In genomic region chr9:76246680-76247079, GRCh38 we compare ENCODE assay signal across 23 cellular contexts.
A peak's percentile ranks its signal among the peaks of the same experiment; 100 is the strongest.
DNase-seq lines count a peak whose midpoint lies in the region; ATAC-seq, FAIRE-seq and TF ChIP-seq lines count a peak whose summit lies in the region.
"Had no signal": no experiment of that assay in that cellular context is flagged by ENCODE, and none has a peak within 500 bp of the region (broad histone marks: within the 10 kb centered on the region; RNA-seq: fewer than 3 reads in every experiment).

No MANE protein-coding gene starts in this region.

- H3K9me3 ChIP-seq in K562 (replicated peaks; ENCODE audit: control insufficient read depth, insufficient read depth, low read depth, low read length) (no peaks in the 10 kb centered on the region), neural progenitor cell (ENCODE audit: low read depth) (no peaks in the 10 kb centered on the region), testis (no peaks in the 10 kb centered on the region)
- H3K9me3 ChIP-seq: A549, Caco-2 had no signal

- H2AFZ ChIP-seq in K562 (ENCODE audit: low read depth, low read length) (peak overlapping the region; percentile 70), neural progenitor cell (replicated peaks) (peak overlapping the region; percentile 21)

- H4K20me1 ChIP-seq in K562 (replicated peaks; ENCODE audit: control insufficient read depth, insufficient read depth, low read length) = no peaks in the 10 kb centered on the region
- H4K20me1 ChIP-seq in neural progenitor cell (ENCODE audit: low read depth) = no peaks in the 10 kb centered on the region
- H4K20me1 ChIP-seq: BLaER1 treated with 17β-estradiol and CSF1 and Interleukin-3, amounts not matched to agents 10 nM and 100 nM had no signal

- DNase-seq in GM12892 (ENCODE audit: insufficient read length) (no peak), K562 (ENCODE audit: extremely low read depth in 1 of 4, low spot score in 3 of 4) (peak in 1 of 4 experiments; percentile 3), neural progenitor cell (ENCODE audit: low spot score) (no peak), testis (peak; percentile 23), KG1 (lab: John Stamatoyannopoulos, UW) (no peak), NCI-H128 (lab: John Stamatoyannopoulos, UW; ENCODE audit: unreplicated experiment) (no peak)
- DNase-seq: AML-193; Caco-2; Calu3; CD4-positive, alpha-beta T cell; CD8-positive, alpha-beta T cell; DMS79 treated with DMSO at 0.1 percent for 48 hours; GF-D8 had no signal

- peaks cover 2% of the 10 kb centered on the region for H3K27me3 Mint-ChIP-seq in neural progenitor cell (ENCODE audit: insufficient read depth, low read depth)
- peaks cover 4% of the 10 kb centered on the region for H3K27me3 Mint-ChIP-seq in activated T-helper 17 cell treated with anti-CD3 and anti-CD28 coated beads, Interleukin-2, amount 50 U/mL, for 72 hours
- H3K27me3 Mint-ChIP-seq: CD4-positive, alpha-beta T cell had no signal

- intact Hi-C loops in K562 (cut with micrococcal nuclease) (no loop called here), testis (cut with DNase I; ENCODE audit: low total_unique reads) (no loop called here)

- TF ChIP-seq RAD21 in K562 (CRISPR knock-in tag; conservative IDR thresholded peaks at IDR 0.05 in 1 of 2, IDR thresholded peaks at IDR 0.05 in 1 of 2) = no peak

- H3K4me3 ChIP-seq in K562 = no peak overlapping the region; the same call in 1 of the 2 replicates
- H3K4me3 ChIP-seq in neural progenitor cell = no peak overlapping the region
- no peak overlapping the region for H3K4me3 ChIP-seq in testis
- H3K4me3 ChIP-seq: A549; BLaER1 treated with 17β-estradiol and CSF1 and Interleukin-3, amounts not matched to agents 10 nM and 100 nM had no signal

- H3K4me1 Mint-ChIP-seq in neural progenitor cell = no peaks in the 10 kb centered on the region
- no peaks in the 10 kb centered on the region for H3K4me1 Mint-ChIP-seq in activated T-helper 17 cell treated with anti-CD3 and anti-CD28 coated beads, Interleukin-2, amount 50 U/mL, for 72 hours
- H3K4me1 Mint-ChIP-seq: B cell had no signal

- no peak for TF ChIP-seq EP300 in K562 (IDR thresholded peaks at IDR 0.05; ENCODE audit: low read length)

- TF ChIP-seq CTCF in K562 (IDR thresholded peaks at IDR 0.05 in 2 of 3, conservative IDR thresholded peaks at IDR 0.05 in 1 of 3; ENCODE audit: insufficient read depth in 2 of 3, low read depth in 1 of 3, low read length in 3 of 3) (no peak), neural progenitor cell (IDR thresholded peaks at IDR 0.05) (no peak), testis (IDR thresholded peaks at IDR 0.05) (no peak)

- TF ChIP-seq POLR2A in GM12892 (IDR thresholded peaks at IDR 0.05; ENCODE audit: low read depth, low read length) (no peak), K562 (conservative IDR thresholded peaks at IDR 0.05) (no peak), testis (IDR thresholded peaks at IDR 0.05) (no peak)

- H3K27me3 ChIP-seq in K562 (ENCODE audit: control insufficient read depth in 2 of 2, insufficient read depth in 2 of 2, low read length in 2 of 2) (no peaks in the 10 kb centered on the region), neural progenitor cell (no peaks in the 10 kb centered on the region), testis (no peaks in the 10 kb centered on the region)
- H3K27me3 ChIP-seq: BLaER1 treated with 17β-estradiol and CSF1 and Interleukin-3, amounts not matched to agents 10 nM and 100 nM had no signal

- H3K9me3 Mint-ChIP-seq in neural progenitor cell = peaks cover 4% of the 10 kb centered on the region
- no peaks in the 10 kb centered on the region for H3K9me3 Mint-ChIP-seq in activated T-helper 17 cell treated with anti-CD3 and anti-CD28 coated beads, Interleukin-2, amount 50 U/mL, for 72 hours
- H3K9me3 Mint-ChIP-seq: CD4-positive, alpha-beta T cell; CD8-positive, alpha-beta T cell had no signal

- CTCF ChIA-PET in K562 (lab: Yijun Ruan, JAX; ENCODE audit: low intra/inter-chr PET ratio) = no interaction called here

- H3K27ac Mint-ChIP-seq in neural progenitor cell = no peak overlapping the region
- H3K27ac Mint-ChIP-seq in activated T-helper 17 cell treated with anti-CD3 and anti-CD28 coated beads, Interleukin-2, amount 50 U/mL, for 72 hours = no peak overlapping the region
- H3K27ac Mint-ChIP-seq: B cell; CD4-positive, alpha-beta T cell; CD8-positive, alpha-beta T cell had no signal

- no peak overlapping the region for H3K9ac ChIP-seq in K562 (ENCODE audit: insufficient read depth in 1 of 2, low read depth in 2 of 2, low read length in 2 of 2)
- no peak overlapping the region for H3K9ac ChIP-seq in neural progenitor cell
- H3K9ac ChIP-seq: BLaER1 treated with 17β-estradiol and CSF1 and Interleukin-3, amounts not matched to agents 10 nM and 100 nM had no signal

- no peak overlapping the region for H3K4me3 Mint-ChIP-seq in neural progenitor cell
- no peak overlapping the region for H3K4me3 Mint-ChIP-seq in activated T-helper 17 cell treated with anti-CD3 and anti-CD28 coated beads, Interleukin-2, amount 50 U/mL, for 72 hours
- H3K4me3 Mint-ChIP-seq: B cell; CD4-positive, alpha-beta T cell; CD8-positive, alpha-beta T cell had no signal

- FAIRE-seq in GM12892 (lab: Jason Lieb, UNC) (peak; percentile 69), K562 (lab: Jason Lieb, UNC) (no peak)
- FAIRE-seq: A549, D721Med, G401.6, GM12891, GM18507 had no signal

- WGBS in K562 (ENCODE audit: insufficient coverage, low coverage, missing lambda C conversion rate) = 4% methylated on average over 6 of the region's 9 CpGs
- WGBS in testis, 2 donors = 79 to 86% methylated on average over 9 of the region's 9 CpGs

- H3K4me2 ChIP-seq in K562 (ENCODE audit: insufficient read depth, low read length) (peak overlapping the region; percentile 43), neural progenitor cell (no peak overlapping the region)
- H3K4me2 ChIP-seq: A549 had no signal

- no peaks in the 10 kb centered on the region for H3K36me3 ChIP-seq in K562 (ENCODE audit: control insufficient read depth, insufficient read depth, low read length)
- H3K36me3 ChIP-seq in neural progenitor cell = no peaks in the 10 kb centered on the region
- H3K36me3 ChIP-seq in testis (ENCODE audit: low read depth, missing control alignments) = no peaks in the 10 kb centered on the region
- H3K36me3 ChIP-seq: BLaER1 treated with 17β-estradiol and CSF1 and Interleukin-3, amounts not matched to agents 10 nM and 100 nM had no signal

- H3K36me3 Mint-ChIP-seq in neural progenitor cell = no peaks in the 10 kb centered on the region
- H3K36me3 Mint-ChIP-seq in activated T-helper 17 cell treated with anti-CD3 and anti-CD28 coated beads, Interleukin-2, amount 50 U/mL, for 72 hours (ENCODE audit: low read depth) = no peaks in the 10 kb centered on the region
- H3K36me3 Mint-ChIP-seq: CD8-positive, alpha-beta T cell had no signal

- no peaks in the 10 kb centered on the region for H3F3A ChIP-seq in neural progenitor cell (ENCODE audit: low read depth)

- no peaks in the 10 kb centered on the region for H3K9me1 ChIP-seq in K562 (ENCODE audit: control insufficient read depth, insufficient read depth, low read length)

- POLR2A ChIA-PET in K562 (lab: Yijun Ruan, JAX) = interaction anchor here (0.7 to 1.4 kb wide), 2 partner anchors 9 to 39 kb away, joined by 3 read pairs; no protein-coding TSS in a partner anchor

- H3K27ac ChIP-seq in K562 (ENCODE audit: extremely low read depth, low read depth, low read length) = no peak overlapping the region
- no peak overlapping the region for H3K27ac ChIP-seq in neural progenitor cell
- no peak overlapping the region for H3K27ac ChIP-seq in testis
- H3K27ac ChIP-seq: 22Rv1, A549, C4-2B had no signal

- in situ Hi-C loops in K562 (cut with MboI) = no loop called here

- ATAC-seq in K562 = no peak
- ATAC-seq in activated T-helper 17 cell treated with anti-CD3 and anti-CD28 coated beads, Interleukin-2, amount 50 U/mL, for 72 hours (replicated peaks) = no peak
- ATAC-seq: A549; CD8-positive, alpha-beta T cell had no signal

- H3K4me1 ChIP-seq in K562 (replicated peaks in 1 of 2; ENCODE audit: control insufficient read depth in 2 of 2, insufficient read depth in 2 of 2, low read length in 2 of 2) (no peaks in the 10 kb centered on the region), neural progenitor cell (peaks cover 12% of the 10 kb centered on the region), testis (no peaks in the 10 kb centered on the region)
- H3K4me1 ChIP-seq: A549, Caco-2 had no signal

- H3K79me2 ChIP-seq in K562 (ENCODE audit: control insufficient read depth, insufficient read depth, low read length) (no peaks in the 10 kb centered on the region), neural progenitor cell (ENCODE audit: low read depth) (no peaks in the 10 kb centered on the region)

- no TSS peak for BruUV-seq in K562 (replicated peaks; lab: Mats Ljungman, UMichigan)

TF ChIP-seq in K562, 482 proteins besides CTCF, POLR2A, EP300 and RAD21 (continues in another document):
- TF ChIP-seq ZC3H4 (CRISPR knock-in tag; IDR thresholded peaks at IDR 0.05; ENCODE audit: borderline replicate concordance) (no peak), NFYB (IDR thresholded peaks at IDR 0.05; ENCODE audit: extremely low read depth, insufficient read length) (no peak), ZHX1 (conservative IDR thresholded peaks at IDR 0.05; ENCODE audit: low read length) (0 out of 2 replicates have a peak, but pooled peaks have one; percentile 76), TEAD4 (IDR thresholded peaks at IDR 0.05; ENCODE audit: low read length) (peak; percentile 30; the same call in 1 of the 2 replicates), TEAD4 (CRISPR knock-in tag; IDR thresholded peaks at IDR 0.05; ENCODE audit: borderline replicate concordance) (no peak), YY1 (IDR thresholded peaks at IDR 0.05; ENCODE audit: borderline replicate concordance in 1 of 3, control insufficient read depth in 1 of 3, extremely low read depth in 1 of 3, insufficient read depth in 3 of 3, insufficient read length in 1 of 3, insufficient replicate concordance in 2 of 3, low read depth in 1 of 3, low read length in 2 of 3) (peak; percentile 57 to 90 (median 58))
